In genomic region chr6:148200302-148200701, GRCh38 we compare ENCODE assay signal across 14 cellular contexts.
A peak's percentile ranks its signal among the peaks of the same experiment; 100 is the strongest.
DNase-seq lines count a peak whose midpoint lies in the region; ATAC-seq, FAIRE-seq and TF ChIP-seq lines count a peak whose summit lies in the region.
"Had no signal": no experiment of that assay in that cellular context is flagged by ENCODE, and none has a peak within 500 bp of the region (broad histone marks: within the 10 kb centered on the region; RNA-seq: fewer than 3 reads in every experiment).

No MANE protein-coding gene starts in this region.

- H3K27me3 Mint-ChIP-seq in astrocyte (ENCODE audit: low read depth, unreplicated experiment): peaks cover 17% of the 10 kb centered on the region
- H3K27me3 Mint-ChIP-seq in type B pancreatic cell: peaks cover 11% of the 10 kb centered on the region
- H3K27me3 Mint-ChIP-seq in nephron progenitor cell (ENCODE audit: low read depth, poor library complexity): peaks cover 12% of the 10 kb centered on the region

- FAIRE-seq in astrocyte (lab: Jason Lieb, UNC): no peak
- FAIRE-seq: D721Med, H1 had no signal

- H2AFZ ChIP-seq in astrocyte (ENCODE audit: low read depth, low read length): no peak overlapping the region

- no peak overlapping the region for H3K27ac ChIP-seq in astrocyte (ENCODE audit: low read depth, low read length)
- H3K27ac ChIP-seq: prostate gland, transverse colon had no signal

- H3K4me2 ChIP-seq in astrocyte (ENCODE audit: low read length): peak overlapping the region; percentile 53

- H3K4me1 Mint-ChIP-seq in astrocyte (ENCODE audit: low read depth, unreplicated experiment) (peaks cover 2% of the 10 kb centered on the region), type B pancreatic cell (ENCODE audit: unreplicated experiment) (peaks cover 22% of the 10 kb centered on the region), nephron progenitor cell (no peaks in the 10 kb centered on the region)

- no peaks in the 10 kb centered on the region for H3K36me3 Mint-ChIP-seq in astrocyte (ENCODE audit: low read depth, unreplicated experiment)
- H3K36me3 Mint-ChIP-seq in type B pancreatic cell: peaks cover 14% of the 10 kb centered on the region
- no peaks in the 10 kb centered on the region for H3K36me3 Mint-ChIP-seq in nephron progenitor cell (ENCODE audit: low read depth)

- no peak overlapping the region for H3K4me3 Mint-ChIP-seq in astrocyte (ENCODE audit: unreplicated experiment)
- peak overlapping the region; percentile 32 for H3K4me3 Mint-ChIP-seq in type B pancreatic cell
- no peak overlapping the region for H3K4me3 Mint-ChIP-seq in nephron progenitor cell

- no peaks in the 10 kb centered on the region for H3K36me3 ChIP-seq in astrocyte (ENCODE audit: insufficient read depth, low read length)
- H3K36me3 ChIP-seq: prostate gland, transverse colon had no signal

- ATAC-seq in Right ventricle myocardium superior (ENCODE audit: poor library complexity) (peak; percentile 58), GM18870 (IDR thresholded peaks at IDR 0.05; ENCODE audit: unreplicated experiment) (no peak)

- intact Hi-C loops in Right ventricle myocardium superior (cut with DNase I) (no loop called here), cardiac septum (cut with DNase I) (no loop called here)

- H3K9me3 Mint-ChIP-seq in astrocyte (ENCODE audit: unreplicated experiment) (peaks cover 5% of the 10 kb centered on the region), type B pancreatic cell (no peaks in the 10 kb centered on the region), nephron progenitor cell (no peaks in the 10 kb centered on the region)

- DNase-seq in Right ventricle myocardium superior (no peak), cardiac septum (ENCODE audit: low spot score) (no peak), astrocyte (ENCODE audit: low read depth) (no peak), iPS-NIHi11 (ENCODE audit: low spot score) (peak; percentile 17), type B pancreatic cell (ENCODE audit: extremely low spot score, unreplicated experiment) (no peak), NCI-H1092 (lab: John Stamatoyannopoulos, UW) (no peak), nephron progenitor cell (no peak)
- DNase-seq: activated CD4-positive, CD25-positive, alpha-beta regulatory T cell; activated T-cell treated with anti-CD3 and anti-CD28 coated beads, Interleukin-2, amount 50 U/mL, for 1 hour; transverse colon had no signal

- TF ChIP-seq CTCF in astrocyte (IDR thresholded peaks at IDR 0.05; ENCODE audit: insufficient read depth, low read depth, low read length) (no peak), type B pancreatic cell (conservative IDR thresholded peaks at IDR 0.05) (no peak), nephron progenitor cell (IDR thresholded peaks at IDR 0.05) (no peak)

- H3K79me2 ChIP-seq in astrocyte (ENCODE audit: insufficient read depth, low read length): no peaks in the 10 kb centered on the region

- no peaks in the 10 kb centered on the region for H3K27me3 ChIP-seq in astrocyte (ENCODE audit: insufficient read depth, low read length)
- H3K27me3 ChIP-seq: transverse colon had no signal

- no peaks in the 10 kb centered on the region for H3K4me1 ChIP-seq in astrocyte (ENCODE audit: insufficient read depth, low read length)
- H3K4me1 ChIP-seq: prostate gland had no signal

- no peak overlapping the region for H3K9ac ChIP-seq in astrocyte (ENCODE audit: low read length)

- H3K4me3 ChIP-seq in astrocyte (ENCODE audit: insufficient read depth, low read depth, low read length): no peak overlapping the region
- H3K4me3 ChIP-seq: prostate gland, transverse colon had no signal

- H3K9me3 ChIP-seq in astrocyte (ENCODE audit: insufficient read depth, low read depth, low read length): no peaks in the 10 kb centered on the region
- H3K9me3 ChIP-seq: prostate gland, transverse colon had no signal

- H3K27ac Mint-ChIP-seq in astrocyte (ENCODE audit: unreplicated experiment): no peak overlapping the region
- H3K27ac Mint-ChIP-seq in type B pancreatic cell: no peak overlapping the region
- H3K27ac Mint-ChIP-seq in nephron progenitor cell: no peak overlapping the region

- H4K20me1 ChIP-seq in astrocyte (ENCODE audit: insufficient read depth, low read length): no peaks in the 10 kb centered on the region
